1 cellular context compared by ENCODE assay signal in genomic region chr21:33642027-33642895, GRCh38.
TF ChIP-seq lines count a peak whose summit lies in the region.

TSS of gene ITSN1 (plus strand) at chr21:33642501. CDS start at chr21:33718829, 76,328 bp downstream.

TF ChIP-seq in K562, 482 proteins besides CTCF, POLR2A, EP300 and RAD21 (continued from another document and continues in another):
- TF ChIP-seq USF2 (CRISPR knock-in tag; IDR thresholded peaks at IDR 0.05) (no peak), TAL1 (IDR thresholded peaks at IDR 0.05) (no peak), SMAD3 (CRISPR knock-in tag; conservative IDR thresholded peaks at IDR 0.05) (0 out of 2 replicates have a peak, but pooled peaks have one; percentile 24), ZSCAN29 (IDR thresholded peaks at IDR 0.05) (no peak), CHD1 (IDR thresholded peaks at IDR 0.05; ENCODE audit: low read length) (peak; percentile 39), HMBOX1 (IDR thresholded peaks at IDR 0.05) (no peak), PTTG1 (tag; IDR thresholded peaks at IDR 0.05; ENCODE audit: low read depth) (no peak), ARHGAP35 (IDR thresholded peaks at IDR 0.05; ENCODE audit: partially characterized antibody) (no peak), NFYB (IDR thresholded peaks at IDR 0.05; ENCODE audit: extremely low read depth, insufficient read length) (peak; percentile 81), ZNF589 (CRISPR knock-in tag; IDR thresholded peaks at IDR 0.05; ENCODE audit: low read depth) (no peak), KLF1 (tag; IDR thresholded peaks at IDR 0.05) (0 out of 2 replicates have a peak, but pooled peaks have one; percentile 84), ASH1L (IDR thresholded peaks at IDR 0.05; ENCODE audit: borderline replicate concordance, low read depth, partially characterized antibody) (peak; percentile 80), SFPQ (IDR thresholded peaks at IDR 0.05; ENCODE audit: low read depth, low read length) (no peak), ZEB2 (IDR thresholded peaks at IDR 0.05) (0 out of 2 replicates have a peak, but pooled peaks have one; percentile 40), HDAC1 (IDR thresholded peaks at IDR 0.05) (peak in 1 of 2 experiments; percentile 96; a peak in 2 of 4 replicates), CBX8 (IDR thresholded peaks at IDR 0.05; ENCODE audit: borderline replicate concordance, extremely low read depth, low read depth, low read length, poor library complexity, severe bottlenecking) (no peak), BDP1 (IDR thresholded peaks at IDR 0.05; ENCODE audit: insufficient read depth, insufficient read length) (no peak), NKRF (IDR thresholded peaks at IDR 0.05; ENCODE audit: borderline replicate concordance) (peak; percentile 49; the same call in 1 of the 2 replicates), CC2D1A (IDR thresholded peaks at IDR 0.05) (0 out of 2 replicates have a peak, but pooled peaks have one; percentile 15), HDGF (IDR thresholded peaks at IDR 0.05) (peak; percentile 92)
- TF ChIP-seq, protein P1, sequence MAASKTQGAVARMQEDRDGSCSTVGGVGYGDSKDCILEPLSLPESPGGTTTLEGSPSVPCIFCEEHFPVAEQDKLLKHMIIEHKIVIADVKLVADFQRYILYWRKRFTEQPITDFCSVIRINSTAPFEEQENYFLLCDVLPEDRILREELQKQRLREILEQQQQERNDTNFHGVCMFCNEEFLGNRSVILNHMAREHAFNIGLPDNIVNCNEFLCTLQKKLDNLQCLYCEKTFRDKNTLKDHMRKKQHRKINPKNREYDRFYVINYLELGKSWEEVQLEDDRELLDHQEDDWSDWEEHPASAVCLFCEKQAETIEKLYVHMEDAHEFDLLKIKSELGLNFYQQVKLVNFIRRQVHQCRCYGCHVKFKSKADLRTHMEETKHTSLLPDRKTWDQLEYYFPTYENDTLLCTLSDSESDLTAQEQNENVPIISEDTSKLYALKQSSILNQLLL (CRISPR knock-in tag; IDR thresholded peaks at IDR 0.05; ENCODE audit: borderline replicate concordance), result no peak
- TF ChIP-seq, protein P2, sequence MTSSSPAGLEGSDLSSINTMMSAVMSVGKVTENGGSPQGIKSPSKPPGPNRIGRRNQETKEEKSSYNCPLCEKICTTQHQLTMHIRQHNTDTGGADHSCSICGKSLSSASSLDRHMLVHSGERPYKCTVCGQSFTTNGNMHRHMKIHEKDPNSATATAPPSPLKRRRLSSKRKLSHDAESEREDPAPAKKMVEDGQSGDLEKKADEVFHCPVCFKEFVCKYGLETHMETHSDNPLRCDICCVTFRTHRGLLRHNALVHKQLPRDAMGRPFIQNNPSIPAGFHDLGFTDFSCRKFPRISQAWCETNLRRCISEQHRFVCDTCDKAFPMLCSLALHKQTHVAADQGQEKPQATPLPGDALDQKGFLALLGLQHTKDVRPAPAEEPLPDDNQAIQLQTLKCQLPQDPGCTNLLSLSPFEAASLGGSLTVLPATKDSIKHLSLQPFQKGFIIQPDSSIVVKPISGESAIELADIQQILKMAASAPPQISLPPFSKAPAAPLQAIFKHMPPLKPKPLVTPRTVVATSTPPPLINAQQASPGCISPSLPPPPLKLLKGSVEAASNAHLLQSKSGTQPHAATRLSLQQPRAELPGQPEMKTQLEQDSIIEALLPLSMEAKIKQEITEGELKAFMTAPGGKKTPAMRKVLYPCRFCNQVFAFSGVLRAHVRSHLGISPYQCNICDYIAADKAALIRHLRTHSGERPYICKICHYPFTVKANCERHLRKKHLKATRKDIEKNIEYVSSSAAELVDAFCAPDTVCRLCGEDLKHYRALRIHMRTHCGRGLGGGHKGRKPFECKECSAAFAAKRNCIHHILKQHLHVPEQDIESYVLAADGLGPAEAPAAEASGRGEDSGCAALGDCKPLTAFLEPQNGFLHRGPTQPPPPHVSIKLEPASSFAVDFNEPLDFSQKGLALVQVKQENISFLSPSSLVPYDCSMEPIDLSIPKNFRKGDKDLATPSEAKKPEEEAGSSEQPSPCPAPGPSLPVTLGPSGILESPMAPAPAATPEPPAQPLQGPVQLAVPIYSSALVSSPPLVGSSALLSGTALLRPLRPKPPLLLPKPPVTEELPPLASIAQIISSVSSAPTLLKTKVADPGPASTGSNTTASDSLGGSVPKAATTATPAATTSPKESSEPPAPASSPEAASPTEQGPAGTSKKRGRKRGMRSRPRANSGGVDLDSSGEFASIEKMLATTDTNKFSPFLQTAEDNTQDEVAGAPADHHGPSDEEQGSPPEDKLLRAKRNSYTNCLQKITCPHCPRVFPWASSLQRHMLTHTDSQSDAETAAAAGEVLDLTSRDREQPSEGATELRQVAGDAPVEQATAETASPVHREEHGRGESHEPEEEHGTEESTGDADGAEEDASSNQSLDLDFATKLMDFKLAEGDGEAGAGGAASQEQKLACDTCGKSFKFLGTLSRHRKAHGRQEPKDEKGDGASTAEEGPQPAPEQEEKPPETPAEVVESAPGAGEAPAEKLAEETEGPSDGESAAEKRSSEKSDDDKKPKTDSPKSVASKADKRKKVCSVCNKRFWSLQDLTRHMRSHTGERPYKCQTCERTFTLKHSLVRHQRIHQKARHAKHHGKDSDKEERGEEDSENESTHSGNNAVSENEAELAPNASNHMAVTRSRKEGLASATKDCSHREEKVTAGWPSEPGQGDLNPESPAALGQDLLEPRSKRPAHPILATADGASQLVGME (CRISPR knock-in tag; IDR thresholded peaks at IDR 0.05), result peak; percentile 87
- TF ChIP-seq, protein P3, sequence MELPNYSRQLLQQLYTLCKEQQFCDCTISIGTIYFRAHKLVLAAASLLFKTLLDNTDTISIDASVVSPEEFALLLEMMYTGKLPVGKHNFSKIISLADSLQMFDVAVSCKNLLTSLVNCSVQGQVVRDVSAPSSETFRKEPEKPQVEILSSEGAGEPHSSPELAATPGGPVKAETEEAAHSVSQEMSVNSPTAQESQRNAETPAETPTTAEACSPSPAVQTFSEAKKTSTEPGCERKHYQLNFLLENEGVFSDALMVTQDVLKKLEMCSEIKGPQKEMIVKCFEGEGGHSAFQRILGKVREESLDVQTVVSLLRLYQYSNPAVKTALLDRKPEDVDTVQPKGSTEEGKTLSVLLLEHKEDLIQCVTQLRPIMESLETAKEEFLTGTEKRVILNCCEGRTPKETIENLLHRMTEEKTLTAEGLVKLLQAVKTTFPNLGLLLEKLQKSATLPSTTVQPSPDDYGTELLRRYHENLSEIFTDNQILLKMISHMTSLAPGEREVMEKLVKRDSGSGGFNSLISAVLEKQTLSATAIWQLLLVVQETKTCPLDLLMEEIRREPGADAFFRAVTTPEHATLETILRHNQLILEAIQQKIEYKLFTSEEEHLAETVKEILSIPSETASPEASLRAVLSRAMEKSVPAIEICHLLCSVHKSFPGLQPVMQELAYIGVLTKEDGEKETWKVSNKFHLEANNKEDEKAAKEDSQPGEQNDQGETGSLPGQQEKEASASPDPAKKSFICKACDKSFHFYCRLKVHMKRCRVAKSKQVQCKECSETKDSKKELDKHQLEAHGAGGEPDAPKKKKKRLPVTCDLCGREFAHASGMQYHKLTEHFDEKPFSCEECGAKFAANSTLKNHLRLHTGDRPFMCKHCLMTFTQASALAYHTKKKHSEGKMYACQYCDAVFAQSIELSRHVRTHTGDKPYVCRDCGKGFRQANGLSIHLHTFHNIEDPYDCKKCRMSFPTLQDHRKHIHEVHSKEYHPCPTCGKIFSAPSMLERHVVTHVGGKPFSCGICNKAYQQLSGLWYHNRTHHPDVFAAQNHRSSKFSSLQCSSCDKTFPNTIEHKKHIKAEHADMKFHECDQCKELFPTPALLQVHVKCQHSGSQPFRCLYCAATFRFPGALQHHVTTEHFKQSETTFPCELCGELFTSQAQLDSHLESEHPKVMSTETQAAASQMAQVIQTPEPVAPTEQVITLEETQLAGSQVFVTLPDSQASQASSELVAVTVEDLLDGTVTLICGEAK (IDR thresholded peaks at IDR 0.05), result no peak
- TF ChIP-seq, protein P3 (CRISPR knock-in tag; IDR thresholded peaks at IDR 0.05), result no peak
- TF ChIP-seq, protein P4, sequence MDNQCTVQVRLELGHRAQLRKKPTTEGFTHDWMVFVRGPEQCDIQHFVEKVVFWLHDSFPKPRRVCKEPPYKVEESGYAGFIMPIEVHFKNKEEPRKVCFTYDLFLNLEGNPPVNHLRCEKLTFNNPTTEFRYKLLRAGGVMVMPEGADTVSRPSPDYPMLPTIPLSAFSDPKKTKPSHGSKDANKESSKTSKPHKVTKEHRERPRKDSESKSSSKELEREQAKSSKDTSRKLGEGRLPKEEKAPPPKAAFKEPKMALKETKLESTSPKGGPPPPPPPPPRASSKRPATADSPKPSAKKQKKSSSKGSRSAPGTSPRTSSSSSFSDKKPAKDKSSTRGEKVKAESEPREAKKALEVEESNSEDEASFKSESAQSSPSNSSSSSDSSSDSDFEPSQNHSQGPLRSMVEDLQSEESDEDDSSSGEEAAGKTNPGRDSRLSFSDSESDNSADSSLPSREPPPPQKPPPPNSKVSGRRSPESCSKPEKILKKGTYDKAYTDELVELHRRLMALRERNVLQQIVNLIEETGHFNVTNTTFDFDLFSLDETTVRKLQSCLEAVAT (IDR thresholded peaks at IDR 0.05), result peak; percentile 20 to 53; a peak in 2 of 4 replicates
